Comparison of ENCODE assay signal across 1 cellular context in the genomic region with DNA sequence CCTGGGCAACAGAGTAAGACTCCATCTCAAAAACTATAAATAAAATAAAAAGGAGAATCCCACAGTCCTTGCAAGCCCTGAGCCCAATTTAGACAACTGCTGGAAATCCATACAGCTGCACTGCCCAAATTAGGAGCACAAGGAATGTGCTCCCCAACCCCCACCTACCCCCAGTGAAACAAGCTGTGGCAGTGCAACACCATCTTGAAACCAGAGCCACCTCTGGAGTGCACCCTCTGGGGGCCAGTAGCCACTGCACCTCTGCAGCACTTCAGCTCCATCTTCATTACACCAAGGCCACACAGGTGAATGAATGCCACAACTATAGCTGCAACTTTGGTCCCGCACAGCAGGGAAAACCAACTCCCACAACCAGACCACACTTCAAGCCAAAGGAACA.
TF ChIP-seq lines count a peak whose summit lies in the region.

No MANE protein-coding gene starts in this region.

TF ChIP-seq in GM12878, 131 proteins besides CTCF, POLR2A, EP300 and RAD21:
- TF ChIP-seq CBFB (IDR thresholded peaks at IDR 0.05; ENCODE audit: low read depth) = no peak
- TF ChIP-seq SREBF2 (IDR thresholded peaks at IDR 0.05; ENCODE audit: low read length) = no peak
- TF ChIP-seq RB1 (IDR thresholded peaks at IDR 0.05; ENCODE audit: borderline replicate concordance) = no peak
- no peak for TF ChIP-seq MYB (IDR thresholded peaks at IDR 0.05; ENCODE audit: borderline replicate concordance, low read depth, low read length)
- no peak for TF ChIP-seq NR2C1 (IDR thresholded peaks at IDR 0.05)
- no peak for TF ChIP-seq ATF7 (IDR thresholded peaks at IDR 0.05; ENCODE audit: low read depth)
- no peak for TF ChIP-seq PAX5 (IDR thresholded peaks at IDR 0.05; ENCODE audit: borderline replicate concordance, low read depth, low read length)
- TF ChIP-seq, protein P1, sequence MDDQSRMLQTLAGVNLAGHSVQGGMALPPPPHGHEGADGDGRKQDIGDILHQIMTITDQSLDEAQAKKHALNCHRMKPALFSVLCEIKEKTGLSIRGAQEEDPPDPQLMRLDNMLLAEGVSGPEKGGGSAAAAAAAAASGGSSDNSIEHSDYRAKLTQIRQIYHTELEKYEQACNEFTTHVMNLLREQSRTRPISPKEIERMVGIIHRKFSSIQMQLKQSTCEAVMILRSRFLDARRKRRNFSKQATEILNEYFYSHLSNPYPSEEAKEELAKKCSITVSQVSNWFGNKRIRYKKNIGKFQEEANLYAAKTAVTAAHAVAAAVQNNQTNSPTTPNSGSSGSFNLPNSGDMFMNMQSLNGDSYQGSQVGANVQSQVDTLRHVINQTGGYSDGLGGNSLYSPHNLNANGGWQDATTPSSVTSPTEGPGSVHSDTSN (IDR thresholded peaks at IDR 0.05; ENCODE audit: insufficient replicate concordance, low read depth, low read length) = no peak
